Comparison of ENCODE assay signal across 9 cellular contexts in genomic region chr11:128859563-128860441, GRCh38. TPM values are rescaled to one million over a fixed set of nuclear protein-coding genes. Genes with fewer than 3 reads are reported as not detected.
DNase-seq lines count a peak whose midpoint lies in the region; ATAC-seq lines count a peak whose summit lies in the region.
"Had no signal": no experiment of that assay in that cellular context is flagged by ENCODE, and none has a peak within 500 bp of the region (broad histone marks: within the 10 kb centered on the region; RNA-seq: fewer than 3 reads in every experiment).

No MANE protein-coding gene starts in this region.

- no peaks in the 10 kb centered on the region for H4K20me1 ChIP-seq in BLaER1 treated with 17β-estradiol and CSF1 and Interleukin-3, amounts not matched to agents 10 nM and 100 nM

- no peaks in the 10 kb centered on the region for H3K27me3 ChIP-seq in BLaER1 treated with 17β-estradiol and CSF1 and Interleukin-3, amounts not matched to agents 10 nM and 100 nM

- H3K4me1 Mint-ChIP-seq in T-helper 17 cell, result peaks cover 17% of the 10 kb centered on the region
- H3K4me1 Mint-ChIP-seq in activated naive CD8-positive, alpha-beta T cell treated with anti-CD3 and anti-CD28 coated beads, Interleukin-2, amount 50 U/mL, for 24 hours, result peaks cover 4% of the 10 kb centered on the region

- peak overlapping the region in 1 of 11 experiments; percentile 15; a peak in 1 of 22 replicates for H3K27ac ChIP-seq in BLaER1 treated with 17β-estradiol and CSF1 and Interleukin-3, amounts not matched to agents 10 nM and 100 nM
- H3K27ac ChIP-seq: skin epidermis had no signal

- peaks cover 7% of the 10 kb centered on the region for H3K36me3 Mint-ChIP-seq in T-helper 17 cell (ENCODE audit: low read depth)
- no peaks in the 10 kb centered on the region for H3K36me3 Mint-ChIP-seq in activated naive CD8-positive, alpha-beta T cell treated with anti-CD3 and anti-CD28 coated beads, Interleukin-2, amount 50 U/mL, for 24 hours (ENCODE audit: low read depth)

- H3K27ac Mint-ChIP-seq in T-helper 17 cell, result no peak overlapping the region
- no peak overlapping the region for H3K27ac Mint-ChIP-seq in activated naive CD8-positive, alpha-beta T cell treated with anti-CD3 and anti-CD28 coated beads, Interleukin-2, amount 50 U/mL, for 24 hours

- peaks cover 0 to 5% (median 0%) of the 10 kb centered on the region in 11 experiments; a peak in 1 of 22 replicates for H3K9me3 ChIP-seq in BLaER1 treated with 17β-estradiol and CSF1 and Interleukin-3, amounts not matched to agents 10 nM and 100 nM (replicated peaks in 1 of 11)
- no peaks in the 10 kb centered on the region for H3K9me3 ChIP-seq in T-helper 17 cell (ENCODE audit: control insufficient read depth, low read length, poor library complexity, severe bottlenecking)

- H3K36me3 ChIP-seq in BLaER1 treated with 17β-estradiol and CSF1 and Interleukin-3, amounts not matched to agents 10 nM and 100 nM, result no peaks in the 10 kb centered on the region

- H3K9ac ChIP-seq in BLaER1 treated with 17β-estradiol and CSF1 and Interleukin-3, amounts not matched to agents 10 nM and 100 nM, result no peak overlapping the region

- DNase-seq in T-helper 17 cell (peak; percentile 62 to 80 (median 70)), iPS-NIHi7 (ENCODE audit: extremely low spot score) (peak; percentile 87), NCI-H2107 treated with DMSO at 0.1 percent for 48 hours (lab: John Stamatoyannopoulos, UW; ENCODE audit: unreplicated experiment) (no peak)
- DNase-seq in activated naive CD8-positive, alpha-beta T cell treated with anti-CD3 and anti-CD28 coated beads, Interleukin-2, amount 50 U/mL, for 24 hours, result peak; percentile 86
- peak; percentile 46 to 71 (median 58) for DNase-seq in stimulated activated CD4-positive, alpha-beta T cell treated with anti-CD3 and anti-CD28 coated beads, Interleukin-1b, Interleukin-23, amount 100 ng/mL, for 24 hours (ENCODE audit: low read depth in 4 of 4, low spot score in 1 of 4)

- H3K9me3 Mint-ChIP-seq in activated naive CD8-positive, alpha-beta T cell treated with anti-CD3 and anti-CD28 coated beads, Interleukin-2, amount 50 U/mL, for 24 hours, result no peaks in the 10 kb centered on the region

- H3K4me3 ChIP-seq in BLaER1 treated with 17β-estradiol and CSF1 and Interleukin-3, amounts not matched to agents 10 nM and 100 nM, result no peak overlapping the region
- H3K4me3 ChIP-seq: skin epidermis had no signal

- H3K4me1 ChIP-seq in BLaER1 treated with 17β-estradiol and CSF1 and Interleukin-3, amounts not matched to agents 10 nM and 100 nM, result peaks cover 21 to 37% (median 33%) of the 10 kb centered on the region in 10 experiments

- peak overlapping the region; percentile 62 to 90 (median 80) for H3K4me2 ChIP-seq in BLaER1 treated with 17β-estradiol and CSF1 and Interleukin-3, amounts not matched to agents 10 nM and 100 nM

- H3K4me3 Mint-ChIP-seq in T-helper 17 cell, result peak overlapping the region; percentile 43
- no peak overlapping the region for H3K4me3 Mint-ChIP-seq in activated naive CD8-positive, alpha-beta T cell treated with anti-CD3 and anti-CD28 coated beads, Interleukin-2, amount 50 U/mL, for 24 hours

- ATAC-seq in GM19395 (IDR thresholded peaks at IDR 0.05; ENCODE audit: unreplicated experiment) (peak; percentile 94), HG03442 (IDR thresholded peaks at IDR 0.05; ENCODE audit: unreplicated experiment) (peak; percentile 91), T-helper 17 cell (peak; percentile 96)
- peak; percentile 79 for ATAC-seq in activated naive CD8-positive, alpha-beta T cell treated with anti-CD3 and anti-CD28 coated beads, Interleukin-2, amount 50 U/mL, for 24 hours

- H3K27me3 Mint-ChIP-seq in T-helper 17 cell, result peaks cover 12% of the 10 kb centered on the region
- H3K27me3 Mint-ChIP-seq in activated naive CD8-positive, alpha-beta T cell treated with anti-CD3 and anti-CD28 coated beads, Interleukin-2, amount 50 U/mL, for 24 hours, result peaks cover 2% of the 10 kb centered on the region

RNA-seq across cellular contexts. Expression of gene KCNJ1, which starts 7.3 kb away (rescaled TPM):
- total RNA-seq in T-helper 17 cell, result under 1 TPM; 0.22 to 0.70 TPM

RNA-seq across cellular contexts. Expression of gene KCNJ5, which starts 31.4 kb away (rescaled TPM):
- not detected for total RNA-seq in T-helper 17 cell
